Comparison of ENCODE assay signal across 1 cellular context in the genomic region with DNA sequence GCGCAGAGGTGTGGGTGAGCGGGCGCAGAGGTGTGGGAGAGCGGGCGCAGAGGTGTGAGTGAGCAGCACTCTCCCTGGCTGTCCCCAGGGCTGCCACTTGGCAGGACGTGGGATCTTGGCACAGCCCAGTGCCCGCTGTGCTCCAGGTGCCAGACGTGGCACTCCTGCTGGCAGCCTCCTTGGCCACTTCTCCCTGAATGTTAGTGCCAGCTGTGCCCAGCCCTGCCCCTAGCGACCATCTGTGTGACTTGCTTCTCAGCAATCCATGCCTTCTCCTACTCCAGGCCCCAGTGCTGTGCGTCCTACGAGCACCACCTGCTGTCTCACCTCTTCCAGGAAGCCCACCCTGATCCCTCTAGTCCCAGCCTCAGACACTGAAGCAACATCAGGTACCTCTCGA.
A peak's percentile ranks its signal among the peaks of the same experiment; 100 is the strongest.
TF ChIP-seq lines count a peak whose summit lies in the region.

No MANE protein-coding gene starts in this region.

TF ChIP-seq in K562, 482 proteins besides CTCF, POLR2A, EP300 and RAD21:
- TF ChIP-seq CCNT2 (IDR thresholded peaks at IDR 0.05; ENCODE audit: borderline replicate concordance, extremely low read depth, insufficient read length, low read depth, low read length): no peak
- TF ChIP-seq, protein P1, sequence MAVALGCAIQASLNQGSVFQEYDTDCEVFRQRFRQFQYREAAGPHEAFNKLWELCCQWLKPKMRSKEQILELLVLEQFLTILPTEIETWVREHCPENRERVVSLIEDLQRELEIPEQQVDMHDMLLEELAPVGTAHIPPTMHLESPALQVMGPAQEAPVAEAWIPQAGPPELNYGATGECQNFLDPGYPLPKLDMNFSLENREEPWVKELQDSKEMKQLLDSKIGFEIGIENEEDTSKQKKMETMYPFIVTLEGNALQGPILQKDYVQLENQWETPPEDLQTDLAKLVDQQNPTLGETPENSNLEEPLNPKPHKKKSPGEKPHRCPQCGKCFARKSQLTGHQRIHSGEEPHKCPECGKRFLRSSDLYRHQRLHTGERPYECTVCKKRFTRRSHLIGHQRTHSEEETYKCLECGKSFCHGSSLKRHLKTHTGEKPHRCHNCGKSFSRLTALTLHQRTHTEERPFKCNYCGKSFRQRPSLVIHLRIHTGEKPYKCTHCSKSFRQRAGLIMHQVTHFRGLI (CRISPR knock-in tag; IDR thresholded peaks at IDR 0.05): no peak
- TF ChIP-seq, protein P2, sequence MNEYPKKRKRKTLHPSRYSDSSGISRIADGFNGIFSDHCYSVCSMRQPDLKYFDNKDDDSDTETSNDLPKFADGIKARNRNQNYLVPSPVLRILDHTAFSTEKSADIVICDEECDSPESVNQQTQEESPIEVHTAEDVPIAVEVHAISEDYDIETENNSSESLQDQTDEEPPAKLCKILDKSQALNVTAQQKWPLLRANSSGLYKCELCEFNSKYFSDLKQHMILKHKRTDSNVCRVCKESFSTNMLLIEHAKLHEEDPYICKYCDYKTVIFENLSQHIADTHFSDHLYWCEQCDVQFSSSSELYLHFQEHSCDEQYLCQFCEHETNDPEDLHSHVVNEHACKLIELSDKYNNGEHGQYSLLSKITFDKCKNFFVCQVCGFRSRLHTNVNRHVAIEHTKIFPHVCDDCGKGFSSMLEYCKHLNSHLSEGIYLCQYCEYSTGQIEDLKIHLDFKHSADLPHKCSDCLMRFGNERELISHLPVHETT (CRISPR knock-in tag; conservative IDR thresholded peaks at IDR 0.05 in 1 of 2, IDR thresholded peaks at IDR 0.05 in 1 of 2): no peak
- TF ChIP-seq PRMT5 (CRISPR knock-in tag; IDR thresholded peaks at IDR 0.05): no peak
- TF ChIP-seq ZFP36 (IDR thresholded peaks at IDR 0.05; ENCODE audit: low read depth, low read length, partially characterized antibody): peak; percentile 94
- no peak for TF ChIP-seq CREM (IDR thresholded peaks at IDR 0.05; ENCODE audit: low read depth)
